Comparison of ENCODE assay signal across 16 cellular contexts in the genomic region with DNA sequence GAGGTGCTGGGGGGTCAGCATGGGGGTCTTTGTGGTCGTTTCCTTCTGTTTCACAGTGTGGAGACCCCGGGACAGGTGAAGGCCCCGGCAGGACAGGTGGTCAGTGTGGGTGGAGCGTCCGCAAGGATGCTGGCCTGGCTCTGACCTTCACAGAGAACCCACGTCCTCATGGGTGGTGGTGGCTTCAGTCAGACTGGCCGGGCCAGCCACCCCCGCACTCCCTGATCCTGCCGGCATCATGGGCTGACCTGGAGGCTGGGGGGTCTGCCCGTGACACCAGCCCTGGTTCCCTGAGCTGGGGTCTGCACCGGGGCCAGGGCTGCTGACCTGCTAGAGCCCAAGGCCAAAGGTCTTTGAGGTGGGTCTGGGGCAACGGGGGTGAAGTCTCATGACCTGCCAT. TPM values are rescaled to one million over a fixed set of nuclear protein-coding genes. Genes with fewer than 3 reads are reported as not detected.
DNase-seq lines count a peak whose midpoint lies in the region; ATAC-seq and TF ChIP-seq lines count a peak whose summit lies in the region.
"Had no signal": no experiment of that assay in that cellular context is flagged by ENCODE, and none has a peak within 500 bp of the region (broad histone marks: within the 10 kb centered on the region; RNA-seq: fewer than 3 reads in every experiment).

No MANE protein-coding gene starts in this region.

- H3K4me3 ChIP-seq in spleen: no peak overlapping the region
- H3K4me3 ChIP-seq: GM23338, HAP-1 had no signal

- TF ChIP-seq POLR2A in spleen (IDR thresholded peaks at IDR 0.05): no peak

- no peaks in the 10 kb centered on the region for H3K36me3 Mint-ChIP-seq in natural killer cell treated with Interleukin-12 subunit alpha and Interleukin-12 subunit beta and Interleukin-15 and Interleukin-18, amount 100 ng/mL, for 72 hours
- H3K36me3 Mint-ChIP-seq in natural killer cell (no peaks in the 10 kb centered on the region), chondrocyte (ENCODE audit: low read depth) (no peaks in the 10 kb centered on the region)
- H3K36me3 Mint-ChIP-seq: CD14-positive monocyte; CD4-positive, alpha-beta memory T cell had no signal

- H3K9me3 Mint-ChIP-seq in natural killer cell treated with Interleukin-12 subunit alpha and Interleukin-12 subunit beta and Interleukin-15 and Interleukin-18, amount 100 ng/mL, for 72 hours: peaks cover 4% of the 10 kb centered on the region
- H3K9me3 Mint-ChIP-seq in natural killer cell (peaks cover 0 to 6% of the 10 kb centered on the region in 2 donors), chondrocyte (ENCODE audit: low read depth) (no peaks in the 10 kb centered on the region)
- H3K9me3 Mint-ChIP-seq: GM23338 had no signal

- peak; percentile 7 to 21 for ATAC-seq in natural killer cell treated with Interleukin-12 subunit alpha and Interleukin-12 subunit beta and Interleukin-15 and Interleukin-18, amount 100 ng/mL, for 72 hours
- ATAC-seq in natural killer cell: no peak
- ATAC-seq: GM23338 had no signal

- no peak overlapping the region for H3K27ac Mint-ChIP-seq in natural killer cell treated with Interleukin-12 subunit alpha and Interleukin-12 subunit beta and Interleukin-15 and Interleukin-18, amount 100 ng/mL, for 72 hours
- H3K27ac Mint-ChIP-seq in natural killer cell (no peak overlapping the region), chondrocyte (ENCODE audit: unreplicated experiment) (no peak overlapping the region)
- H3K27ac Mint-ChIP-seq: CD14-positive monocyte; CD4-positive, alpha-beta memory T cell; GM23338; HFFc6 had no signal

- 81 to 90% (median 89%) methylated on average over 6 to 12 of the region's 12 CpGs for WGBS in spleen, 5 donors

- peaks cover 0 to 64% (median 0%) of the 10 kb centered on the region in 8 donors for H3K9me3 ChIP-seq in spleen

- H3K4me1 Mint-ChIP-seq in natural killer cell treated with Interleukin-12 subunit alpha and Interleukin-12 subunit beta and Interleukin-15 and Interleukin-18, amount 100 ng/mL, for 72 hours (ENCODE audit: low read depth in 2 of 2): no peaks in the 10 kb centered on the region
- H3K4me1 Mint-ChIP-seq in natural killer cell (no peaks in the 10 kb centered on the region), chondrocyte (ENCODE audit: low read depth) (peaks cover 10% of the 10 kb centered on the region)
- H3K4me1 Mint-ChIP-seq: CD14-positive monocyte; CD4-positive, alpha-beta memory T cell had no signal

- H3K27ac ChIP-seq in spleen: no peak overlapping the region

- peaks cover 0 to 24% (median 2%) of the 10 kb centered on the region in 6 donors for H3K4me1 ChIP-seq in spleen
- H3K4me1 ChIP-seq: HAP-1 had no signal

- no peaks in the 10 kb centered on the region for H3K27me3 Mint-ChIP-seq in natural killer cell treated with Interleukin-12 subunit alpha and Interleukin-12 subunit beta and Interleukin-15 and Interleukin-18, amount 100 ng/mL, for 72 hours
- no peaks in the 10 kb centered on the region for H3K27me3 Mint-ChIP-seq in natural killer cell (ENCODE audit: low read depth in 2 of 2)
- H3K27me3 Mint-ChIP-seq in chondrocyte (ENCODE audit: low read depth): no peaks in the 10 kb centered on the region
- H3K27me3 Mint-ChIP-seq: CD4-positive, alpha-beta memory T cell had no signal

- intact Hi-C loops in natural killer cell (cut with micrococcal nuclease): no loop called here
- intact Hi-C loops in spleen (cut with DNase I; ENCODE audit: low total_unique reads): no loop called here

- no peak for TF ChIP-seq CTCF in natural killer cell (IDR thresholded peaks at IDR 0.05)
- no peak for TF ChIP-seq CTCF in chondrocyte (IDR thresholded peaks at IDR 0.05)
- TF ChIP-seq CTCF in spleen (IDR thresholded peaks at IDR 0.05 in 8 of 11, conservative IDR thresholded peaks at IDR 0.05 in 3 of 11): no peak

- no peak for DNase-seq in natural killer cell treated with Interleukin-12 subunit alpha and Interleukin-12 subunit beta and Interleukin-15 and Interleukin-18, amount 100 ng/mL, for 72 hours (ENCODE audit: low spot score)
- no peak for DNase-seq in natural killer cell
- DNase-seq in chondrocyte (ENCODE audit: low spot score): peak; percentile 76
- peak; percentile 66 for DNase-seq in spleen
- no peak for DNase-seq in iPS-NIHi7 (ENCODE audit: extremely low spot score)
- no peak for DNase-seq in mesenteric fat pad (ENCODE audit: low spot score)
- DNase-seq: Calu3; CD4-positive, alpha-beta memory T cell; COR-L47; DMS53; DMS79 treated with DMSO at 0.1 percent for 48 hours; GF-D8; HFFc6 had no signal

- no peaks in the 10 kb centered on the region for H3K36me3 ChIP-seq in spleen
- H3K36me3 ChIP-seq: HAP-1 had no signal

- no peak overlapping the region for H3K4me3 Mint-ChIP-seq in natural killer cell treated with Interleukin-12 subunit alpha and Interleukin-12 subunit beta and Interleukin-15 and Interleukin-18, amount 100 ng/mL, for 72 hours
- H3K4me3 Mint-ChIP-seq in natural killer cell (no peak overlapping the region), chondrocyte (ENCODE audit: unreplicated experiment) (no peak overlapping the region)
- H3K4me3 Mint-ChIP-seq: CD14-positive monocyte; CD4-positive, alpha-beta memory T cell; GM23338; HFFc6 had no signal

- no peaks in the 10 kb centered on the region for H3K27me3 ChIP-seq in spleen (replicated peaks in 1 of 7)

RNA-seq across cellular contexts. Expression of a gene that starts 41.9 kb away (rescaled TPM):
- not detected for total RNA-seq in natural killer cell treated with Interleukin-12 subunit alpha and Interleukin-12 subunit beta and Interleukin-15 and Interleukin-18, amount 100 ng/mL, for 72 hours
- total RNA-seq in natural killer cell (under 1 TPM in 1 of 3 donors, not detected in 2; 0.18 TPM), chondrocyte (0.48 to 1.1 TPM (median 0.99 TPM) in 3 replicates), spleen (10 to 100 TPM in 4 of 7 donors, 1 to 10 TPM in 3; 5.4 to 20.1 (median 10.3) TPM), mesenteric fat pad (not detected)
- 1 to 10 TPM in 1 of 3 donors, under 1 TPM in 2; 0.30 to 1.8 (median 0.54) TPM for polyA plus RNA-seq in spleen
- total RNA-seq: Calu3 had no signal
- polyA plus RNA-seq: CD14-positive monocyte had no signal

Comparison
In these comparisons a context has a peak if more than half of its experiments do, and no peak if none do; other contexts are left out.
1. ATAC-seq: peak in natural killer cell treated with Interleukin-12 subunit alpha and Interleukin-12 subunit beta and Interleukin-15 and Interleukin-18, amount 100 ng/mL, for 72 hours (2 of 2); none in natural killer cell (0 of 3).
2. DNase-seq: peak in chondrocyte (single experiment) and spleen (single experiment); none in natural killer cell treated with Interleukin-12 subunit alpha and Interleukin-12 subunit beta and Interleukin-15 and Interleukin-18, amount 100 ng/mL, for 72 hours (single experiment), natural killer cell (single experiment), iPS-NIHi7 (single experiment) and mesenteric fat pad (single experiment).